In genomic region chr7:143958781-143959180, GRCh38 we compare ENCODE assay signal across 1 cellular context.
TF ChIP-seq lines count a peak whose summit lies in the region.

No MANE protein-coding gene starts in this region.

TF ChIP-seq in HepG2, 621 proteins besides CTCF, POLR2A, EP300 and RAD21:
- TF ChIP-seq SP5 (CRISPR knock-in tag; IDR thresholded peaks at IDR 0.05; ENCODE audit: borderline replicate concordance, low read depth) (0 out of 2 replicates have a peak, but pooled peaks have one; percentile 10), RFX1 (IDR thresholded peaks at IDR 0.05) (peak; percentile 83), FOXK2 (IDR thresholded peaks at IDR 0.05) (peak; percentile 47; the same call in 1 of the 2 replicates), NR2C2 (CRISPR knock-in tag; IDR thresholded peaks at IDR 0.05; ENCODE audit: borderline replicate concordance) (peak; percentile 41; the same call in 1 of the 2 replicates), MAFF (IDR thresholded peaks at IDR 0.05; ENCODE audit: low read depth, low read length) (no peak), SOX5 (CRISPR knock-in tag; IDR thresholded peaks at IDR 0.05; ENCODE audit: borderline replicate concordance) (peak; percentile 14; the same call in 1 of the 2 replicates), PAXIP1 (CRISPR knock-in tag; conservative IDR thresholded peaks at IDR 0.05) (peak; percentile 43; the same call in 1 of the 2 replicates), FOXJ3 (CRISPR knock-in tag; IDR thresholded peaks at IDR 0.05; ENCODE audit: borderline replicate concordance) (peak; percentile 52; the same call in 1 of the 2 replicates), FOXP1 (IDR thresholded peaks at IDR 0.05) (no peak), FOXP1 (CRISPR knock-in tag; IDR thresholded peaks at IDR 0.05) (0 out of 2 replicates have a peak, but pooled peaks have one; percentile 19), ZNF451 (CRISPR knock-in tag; IDR thresholded peaks at IDR 0.05) (no peak), ZFP41 (CRISPR knock-in tag; IDR thresholded peaks at IDR 0.05; ENCODE audit: borderline replicate concordance) (no peak), ZUFSP (CRISPR knock-in tag; IDR thresholded peaks at IDR 0.05; ENCODE audit: borderline replicate concordance) (no peak), RXRB (CRISPR knock-in tag; IDR thresholded peaks at IDR 0.05; ENCODE audit: borderline replicate concordance) (peak; percentile 39; the same call in 1 of the 2 replicates), ZEB1 (IDR thresholded peaks at IDR 0.05; ENCODE audit: insufficient replicate concordance, low read depth) (peak; percentile 61), NR2F1 (CRISPR knock-in tag; IDR thresholded peaks at IDR 0.05) (peak; percentile 32 to 81; a peak in 2 of 4 replicates), POLR2AphosphoS2 (IDR thresholded peaks at IDR 0.05; ENCODE audit: low read depth, low read length) (no peak), RFXANK (CRISPR knock-in tag; IDR thresholded peaks at IDR 0.05) (no peak), ZNF362 (CRISPR knock-in tag; IDR thresholded peaks at IDR 0.05; ENCODE audit: borderline replicate concordance) (peak; percentile 93), ZMYM4 (CRISPR knock-in tag; IDR thresholded peaks at IDR 0.05) (0 out of 2 replicates have a peak, but pooled peaks have one; percentile 12), ASH2L (IDR thresholded peaks at IDR 0.05; ENCODE audit: insufficient read length, low read depth, low read length) (peak; percentile 40), HNF4G (IDR thresholded peaks at IDR 0.05; ENCODE audit: borderline replicate concordance, low read depth, low read length) (peak; percentile 44; the same call in 1 of the 2 replicates), HNF4G (CRISPR knock-in tag; IDR thresholded peaks at IDR 0.05; ENCODE audit: borderline replicate concordance, low read depth) (no peak), FOXC1 (CRISPR knock-in tag; IDR thresholded peaks at IDR 0.05; ENCODE audit: borderline replicate concordance) (no peak), NCOR1 (IDR thresholded peaks at IDR 0.05; ENCODE audit: borderline replicate concordance, low read length) (peak; percentile 76; the same call in 1 of the 2 replicates), RARA (CRISPR knock-in tag; IDR thresholded peaks at IDR 0.05) (peak; percentile 52), NR2F6 (IDR thresholded peaks at IDR 0.05) (peak; percentile 79), NR2F6 (CRISPR knock-in tag; IDR thresholded peaks at IDR 0.05) (peak; percentile 66; the same call in 1 of the 2 replicates), MXI1 (IDR thresholded peaks at IDR 0.05; ENCODE audit: borderline replicate concordance, low read depth, low read length) (0 out of 3 replicates have a peak, but pooled peaks have one; percentile 27), RFX3 (CRISPR knock-in tag; IDR thresholded peaks at IDR 0.05) (peak; percentile 78), HNF4A (CRISPR knock-in tag; IDR thresholded peaks at IDR 0.05) (peak; percentile 80)
- TF ChIP-seq, protein P1, sequence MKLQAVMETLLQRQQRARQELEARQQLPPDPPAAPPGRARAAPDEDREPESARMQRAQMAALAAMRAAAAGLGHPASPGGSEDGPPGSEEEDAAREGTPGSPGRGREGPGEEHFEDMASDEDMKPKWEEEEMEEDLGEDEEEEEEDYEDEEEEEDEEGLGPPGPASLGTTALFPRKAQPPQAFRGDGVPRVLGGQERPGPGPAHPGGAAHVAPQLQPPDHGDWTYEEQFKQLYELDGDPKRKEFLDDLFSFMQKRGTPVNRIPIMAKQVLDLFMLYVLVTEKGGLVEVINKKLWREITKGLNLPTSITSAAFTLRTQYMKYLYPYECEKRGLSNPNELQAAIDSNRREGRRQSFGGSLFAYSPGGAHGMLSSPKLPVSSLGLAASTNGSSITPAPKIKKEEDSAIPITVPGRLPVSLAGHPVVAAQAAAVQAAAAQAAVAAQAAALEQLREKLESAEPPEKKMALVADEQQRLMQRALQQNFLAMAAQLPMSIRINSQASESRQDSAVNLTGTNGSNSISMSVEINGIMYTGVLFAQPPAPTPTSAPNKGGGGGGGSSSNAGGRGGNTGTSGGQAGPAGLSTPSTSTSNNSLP (IDR thresholded peaks at IDR 0.05; ENCODE audit: low read depth, low read length) = peak; percentile 66
- TF ChIP-seq, protein P2, sequence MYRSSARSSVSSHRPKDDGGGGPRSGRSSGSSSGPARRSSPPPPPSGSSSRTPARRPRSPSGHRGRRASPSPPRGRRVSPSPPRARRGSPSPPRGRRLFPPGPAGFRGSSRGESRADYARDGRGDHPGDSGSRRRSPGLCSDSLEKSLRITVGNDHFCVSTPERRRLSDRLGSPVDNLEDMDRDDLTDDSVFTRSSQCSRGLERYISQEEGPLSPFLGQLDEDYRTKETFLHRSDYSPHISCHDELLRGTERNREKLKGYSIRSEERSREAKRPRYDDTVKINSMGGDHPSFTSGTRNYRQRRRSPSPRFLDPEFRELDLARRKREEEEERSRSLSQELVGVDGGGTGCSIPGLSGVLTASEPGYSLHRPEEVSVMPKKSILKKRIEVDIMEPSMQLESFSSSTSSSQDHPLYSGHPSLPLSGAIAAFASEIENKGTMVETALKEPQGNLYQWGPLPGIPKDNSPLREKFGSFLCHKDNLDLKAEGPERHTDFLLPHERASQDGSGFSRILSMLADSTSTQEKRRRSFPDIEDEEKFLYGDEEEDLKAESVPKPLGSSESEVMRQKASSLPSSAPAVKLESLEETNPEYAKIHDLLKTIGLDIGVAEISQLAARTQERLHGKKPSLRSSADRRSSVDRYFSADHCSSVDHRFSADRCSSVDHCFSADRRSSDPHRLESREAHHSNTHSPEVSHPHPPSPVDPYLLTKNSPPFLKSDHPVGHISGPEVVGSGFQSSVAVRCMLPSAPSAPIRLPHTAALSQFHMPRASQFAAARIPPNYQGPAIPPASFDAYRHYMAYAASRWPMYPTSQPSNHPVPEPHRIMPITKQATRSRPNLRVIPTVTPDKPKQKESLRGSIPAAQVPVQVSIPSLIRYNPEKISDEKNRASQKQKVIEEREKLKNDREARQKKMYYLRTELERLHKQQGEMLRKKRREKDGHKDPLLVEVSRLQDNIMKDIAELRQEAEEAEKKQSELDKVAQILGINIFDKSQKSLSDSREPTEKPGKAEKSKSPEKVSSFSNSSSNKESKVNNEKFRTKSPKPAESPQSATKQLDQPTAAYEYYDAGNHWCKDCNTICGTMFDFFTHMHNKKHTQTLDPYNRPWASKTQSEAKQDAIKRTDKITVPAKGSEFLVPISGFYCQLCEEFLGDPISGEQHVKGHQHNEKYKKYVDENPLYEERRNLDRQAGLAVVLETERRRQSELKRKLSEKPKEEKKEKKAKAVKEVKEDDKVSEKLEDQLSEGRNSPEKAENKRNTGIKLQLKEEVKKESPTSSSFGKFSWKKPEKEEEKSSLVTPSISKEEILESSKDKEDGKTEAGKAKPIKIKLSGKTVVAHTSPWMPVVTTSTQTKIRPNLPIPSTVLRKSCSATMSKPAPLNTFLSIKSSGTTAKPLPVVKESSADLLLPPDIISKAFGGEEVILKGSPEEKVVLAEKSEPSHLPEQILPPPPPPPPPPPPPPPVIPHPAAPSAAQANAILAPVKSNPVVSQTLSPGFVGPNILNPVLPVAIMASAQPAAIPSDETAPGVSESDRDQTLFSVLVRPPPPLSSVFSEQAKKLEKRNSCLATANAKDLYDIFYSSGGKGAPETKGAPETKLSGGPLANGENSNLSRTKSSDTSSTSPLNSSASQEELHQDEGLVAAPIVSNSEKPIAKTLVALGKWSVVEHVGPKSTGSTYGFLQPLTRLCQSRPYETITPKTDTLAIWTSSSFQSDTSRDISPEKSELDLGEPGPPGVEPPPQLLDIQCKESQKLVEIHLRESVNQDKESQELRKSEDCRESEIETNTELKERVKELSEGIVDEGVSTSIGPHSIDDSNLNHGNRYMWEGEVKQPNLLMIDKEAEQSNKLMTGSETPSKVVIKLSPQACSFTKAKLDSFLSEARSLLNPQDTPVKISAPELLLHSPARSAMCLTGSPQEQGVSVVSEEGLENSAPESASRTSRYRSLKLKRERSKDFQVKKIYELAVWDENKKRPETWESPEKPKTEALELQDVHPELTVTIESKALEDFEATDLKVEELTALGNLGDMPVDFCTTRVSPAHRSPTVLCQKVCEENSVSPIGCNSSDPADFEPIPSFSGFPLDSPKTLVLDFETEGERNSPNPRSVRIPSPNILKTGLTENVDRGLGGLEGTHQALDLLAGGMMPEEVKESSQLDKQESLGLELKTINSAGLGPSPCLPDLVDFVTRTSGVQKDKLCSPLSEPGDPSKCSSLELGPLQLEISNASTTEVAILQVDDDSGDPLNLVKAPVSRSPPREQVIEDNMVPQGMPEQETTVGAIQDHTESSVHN (CRISPR knock-in tag; IDR thresholded peaks at IDR 0.05) = no peak
- TF ChIP-seq, protein P3, sequence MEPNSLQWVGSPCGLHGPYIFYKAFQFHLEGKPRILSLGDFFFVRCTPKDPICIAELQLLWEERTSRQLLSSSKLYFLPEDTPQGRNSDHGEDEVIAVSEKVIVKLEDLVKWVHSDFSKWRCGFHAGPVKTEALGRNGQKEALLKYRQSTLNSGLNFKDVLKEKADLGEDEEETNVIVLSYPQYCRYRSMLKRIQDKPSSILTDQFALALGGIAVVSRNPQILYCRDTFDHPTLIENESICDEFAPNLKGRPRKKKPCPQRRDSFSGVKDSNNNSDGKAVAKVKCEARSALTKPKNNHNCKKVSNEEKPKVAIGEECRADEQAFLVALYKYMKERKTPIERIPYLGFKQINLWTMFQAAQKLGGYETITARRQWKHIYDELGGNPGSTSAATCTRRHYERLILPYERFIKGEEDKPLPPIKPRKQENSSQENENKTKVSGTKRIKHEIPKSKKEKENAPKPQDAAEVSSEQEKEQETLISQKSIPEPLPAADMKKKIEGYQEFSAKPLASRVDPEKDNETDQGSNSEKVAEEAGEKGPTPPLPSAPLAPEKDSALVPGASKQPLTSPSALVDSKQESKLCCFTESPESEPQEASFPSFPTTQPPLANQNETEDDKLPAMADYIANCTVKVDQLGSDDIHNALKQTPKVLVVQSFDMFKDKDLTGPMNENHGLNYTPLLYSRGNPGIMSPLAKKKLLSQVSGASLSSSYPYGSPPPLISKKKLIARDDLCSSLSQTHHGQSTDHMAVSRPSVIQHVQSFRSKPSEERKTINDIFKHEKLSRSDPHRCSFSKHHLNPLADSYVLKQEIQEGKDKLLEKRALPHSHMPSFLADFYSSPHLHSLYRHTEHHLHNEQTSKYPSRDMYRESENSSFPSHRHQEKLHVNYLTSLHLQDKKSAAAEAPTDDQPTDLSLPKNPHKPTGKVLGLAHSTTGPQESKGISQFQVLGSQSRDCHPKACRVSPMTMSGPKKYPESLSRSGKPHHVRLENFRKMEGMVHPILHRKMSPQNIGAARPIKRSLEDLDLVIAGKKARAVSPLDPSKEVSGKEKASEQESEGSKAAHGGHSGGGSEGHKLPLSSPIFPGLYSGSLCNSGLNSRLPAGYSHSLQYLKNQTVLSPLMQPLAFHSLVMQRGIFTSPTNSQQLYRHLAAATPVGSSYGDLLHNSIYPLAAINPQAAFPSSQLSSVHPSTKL (CRISPR knock-in tag; IDR thresholded peaks at IDR 0.05) = peak; percentile 35; the same call in 1 of the 2 replicates
